1 cellular context compared by ENCODE assay signal in the genomic region with DNA sequence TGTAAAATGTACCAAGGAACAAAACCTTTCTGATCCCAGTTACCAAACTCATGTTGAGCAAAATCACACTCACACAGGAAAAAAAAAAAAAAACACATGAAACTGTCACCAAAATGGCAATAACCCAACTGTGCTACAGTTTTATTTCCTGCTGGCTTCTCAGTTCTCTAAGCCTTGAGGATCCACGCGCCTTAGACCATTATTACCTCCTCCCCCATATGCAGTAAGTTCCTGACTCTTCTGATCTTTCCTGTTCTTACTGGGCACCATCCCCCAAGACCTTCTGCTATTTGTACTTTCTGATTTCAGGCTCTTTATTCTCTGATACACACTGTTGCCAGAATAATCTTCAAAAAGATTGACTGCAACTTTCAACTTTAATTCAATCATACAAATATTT.
TF ChIP-seq lines count a peak whose summit lies in the region.

No MANE protein-coding gene starts in this region.

TF ChIP-seq in IMR-90, 13 proteins besides CTCF, POLR2A, EP300 and RAD21 (continued from another document):
- TF ChIP-seq RCOR1 (IDR thresholded peaks at IDR 0.05; ENCODE audit: insufficient replicate concordance, low read length) (no peak), USF2 (IDR thresholded peaks at IDR 0.05; ENCODE audit: low read depth, low read length) (no peak)
